13 cellular contexts compared by ENCODE assay signal in genomic region chr17:74637265-74637664, GRCh38. TPM values are rescaled to one million over a fixed set of nuclear protein-coding genes. Genes with fewer than 3 reads are reported as not detected.
"Had no signal": no experiment of that assay in that cellular context is flagged by ENCODE, and none has a peak within 500 bp of the region (broad histone marks: within the 10 kb centered on the region; RNA-seq: fewer than 3 reads in every experiment).

No MANE protein-coding gene starts in this region.

- ATAC-seq: gastrocnemius medialis had no signal

- H3K27ac Mint-ChIP-seq: activated naive CD4-positive, alpha-beta T cell treated with anti-CD3 and anti-CD28 coated beads, Interleukin-2, amount 10 ng/mL, durations not matched to agents 7 days and 5 days had no signal

- H3K36me3 ChIP-seq: gastrocnemius medialis, left ventricle myocardium inferior, right atrium auricular region, tibial artery had no signal

- H3K4me3 ChIP-seq: gastrocnemius medialis, left ventricle myocardium inferior, right atrium auricular region, tibial artery had no signal

- H3K27ac ChIP-seq: epithelial cell of prostate, gastrocnemius medialis, left ventricle myocardium inferior, right atrium auricular region, tibial artery had no signal

- H3K4me1 ChIP-seq: gastrocnemius medialis, left ventricle myocardium inferior, tibial artery had no signal

- H3K9me3 Mint-ChIP-seq: activated naive CD4-positive, alpha-beta T cell treated with anti-CD3 and anti-CD28 coated beads, Interleukin-2, amount 10 ng/mL, durations not matched to agents 7 days and 5 days had no signal

- FAIRE-seq: keratinocyte, small intestine had no signal

- H3K9me3 ChIP-seq: gastrocnemius medialis, left ventricle myocardium inferior, right atrium auricular region, tibial artery had no signal

- DNase-seq: activated CD4-positive, alpha-beta T cell treated with anti-CD3 and anti-CD28 coated beads for 48 hours; activated naive CD4-positive, alpha-beta T cell treated with anti-CD3 and anti-CD28 coated beads, Interleukin-2, amount 10 ng/mL, durations not matched to agents 7 days and 5 days; cortex of kidney; effector memory CD4-positive, alpha-beta T cell; gastrocnemius medialis; left ventricle myocardium inferior; mesenchymal stem cell; small intestine had no signal

- H3K4me3 Mint-ChIP-seq: activated naive CD4-positive, alpha-beta T cell treated with anti-CD3 and anti-CD28 coated beads, Interleukin-2, amount 10 ng/mL, durations not matched to agents 7 days and 5 days had no signal

- H3K27me3 ChIP-seq: right atrium auricular region had no signal

RNA-seq across cellular contexts. Expression of gene CD300E, which starts 13.7 kb away (rescaled TPM):
- polyA plus RNA-seq: keratinocyte had no signal

RNA-seq across cellular contexts. Expression of gene CD300LD, which starts 45.2 kb away (rescaled TPM):
- total RNA-seq: gastrocnemius medialis, left ventricle myocardium inferior, right atrium auricular region had no signal
- polyA plus RNA-seq: adipose tissue, keratinocyte, small intestine had no signal
